In the genomic region with DNA sequence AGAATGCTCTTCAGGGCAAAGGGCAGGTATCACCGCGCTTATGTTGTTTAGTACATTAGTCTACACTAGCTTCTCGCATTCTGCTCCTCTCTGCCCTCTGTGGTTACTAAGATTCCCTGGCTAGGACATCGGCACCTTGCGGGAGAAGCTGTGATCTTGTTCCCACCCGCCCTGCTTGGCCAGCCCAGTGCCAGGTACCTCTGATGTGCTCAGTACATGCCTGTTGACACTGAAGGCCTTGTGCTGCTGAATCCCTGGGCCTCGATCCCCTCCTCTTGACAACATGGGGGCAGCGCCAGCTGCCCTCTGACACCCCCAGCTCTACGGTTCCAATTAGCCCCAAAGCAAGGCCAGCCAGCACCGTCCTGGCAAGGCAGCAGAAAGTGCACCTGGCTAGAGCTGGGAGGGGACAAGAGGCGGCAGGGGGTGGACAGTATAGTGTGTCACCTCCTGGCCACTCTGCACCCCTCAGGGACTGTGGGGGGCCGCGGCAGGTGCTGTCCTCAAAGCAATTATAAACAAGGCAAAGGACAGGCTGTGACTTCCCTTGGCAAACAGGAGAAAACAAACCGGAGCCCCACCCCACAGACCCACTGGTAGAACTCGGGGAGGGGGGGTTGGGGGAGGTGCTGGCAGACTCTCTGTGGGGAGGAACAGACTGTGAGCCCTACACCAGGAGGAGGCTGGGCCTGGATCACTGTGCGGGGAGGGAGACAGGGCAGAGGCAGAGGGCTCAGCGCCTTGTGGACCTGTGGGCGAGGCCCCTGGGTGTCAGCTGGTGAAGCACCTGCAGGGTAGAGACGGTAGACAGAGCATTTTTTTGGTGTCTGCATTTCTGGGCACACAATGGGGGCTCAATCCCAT, we compare ENCODE assay signal across 1 cellular context.
TF ChIP-seq lines count a peak whose summit lies in the region.

No MANE protein-coding gene starts in this region.

TF ChIP-seq in GM23338, 12 proteins besides CTCF, POLR2A, EP300 and RAD21 (continued from another document):
- TF ChIP-seq ZNF462 (CRISPR knock-in tag; IDR thresholded peaks at IDR 0.05) (no peak), ETS1 (IDR thresholded peaks at IDR 0.05) (no peak), NANOG (IDR thresholded peaks at IDR 0.05; ENCODE audit: borderline replicate concordance) (no peak), POLR2AphosphoS5 (IDR thresholded peaks at IDR 0.05; ENCODE audit: low read depth) (no peak), JUNB (IDR thresholded peaks at IDR 0.05; ENCODE audit: unreplicated experiment) (no peak), ZNF331 (CRISPR knock-in tag; IDR thresholded peaks at IDR 0.05; ENCODE audit: low read depth) (no peak), EZH2 (IDR thresholded peaks at IDR 0.05; ENCODE audit: low read depth, unreplicated experiment) (no peak)
